10 cellular contexts compared by ENCODE assay signal in the genomic region with DNA sequence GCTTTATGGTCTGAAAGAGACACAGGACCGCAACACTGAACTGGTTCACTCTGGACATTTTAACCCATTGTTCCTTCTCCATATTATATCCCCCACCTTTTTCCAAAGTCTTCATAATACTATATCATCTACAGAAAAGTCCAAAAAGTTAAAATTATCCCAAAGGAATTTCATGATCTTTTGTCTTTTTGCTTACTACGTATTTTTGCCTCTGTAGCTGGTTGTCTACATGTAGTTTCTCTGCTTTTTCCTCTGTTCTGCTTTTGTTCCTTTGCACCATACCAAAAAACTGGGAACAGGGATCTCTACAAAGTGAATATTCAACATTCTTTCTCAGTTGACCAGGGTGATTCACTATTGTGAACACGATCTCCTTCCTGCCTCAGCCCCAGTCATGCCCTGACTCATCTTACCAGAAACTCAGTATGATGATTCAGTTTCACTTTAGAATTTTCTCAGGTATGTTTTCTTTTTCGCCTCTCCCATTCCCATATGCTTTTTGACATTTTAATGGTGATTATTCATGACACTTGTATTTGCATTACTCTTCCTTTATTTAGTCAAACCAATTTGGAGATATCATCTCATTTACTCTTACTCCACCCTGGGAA. TPM values are rescaled to one million over a fixed set of nuclear protein-coding genes. Genes with fewer than 3 reads are reported as not detected.
DNase-seq lines count a peak whose midpoint lies in the region; ATAC-seq and TF ChIP-seq lines count a peak whose summit lies in the region.
"Had no signal": no experiment of that assay in that cellular context is flagged by ENCODE, and none has a peak within 500 bp of the region (broad histone marks: within the 10 kb centered on the region; RNA-seq: fewer than 3 reads in every experiment).

No MANE protein-coding gene starts in this region.

- H3K27ac Mint-ChIP-seq in natural killer cell treated with Interleukin-12 subunit alpha and Interleukin-12 subunit beta and Interleukin-15 and Interleukin-18, amount 100 ng/mL, for 72 hours: peak overlapping the region; percentile 83 to 97
- no peak overlapping the region for H3K27ac Mint-ChIP-seq in natural killer cell
- H3K27ac Mint-ChIP-seq in activated T-cell treated with anti-CD3 and anti-CD28 coated beads, Interleukin-2, amount 50 U/mL, for 72 hours: peak overlapping the region; percentile 88

- H3K4me3 Mint-ChIP-seq in natural killer cell treated with Interleukin-12 subunit alpha and Interleukin-12 subunit beta and Interleukin-15 and Interleukin-18, amount 100 ng/mL, for 72 hours: peak overlapping the region; percentile 73
- H3K4me3 Mint-ChIP-seq in natural killer cell: no peak overlapping the region
- peak overlapping the region; percentile 63 to 82 for H3K4me3 Mint-ChIP-seq in activated T-cell treated with anti-CD3 and anti-CD28 coated beads, Interleukin-2, amount 50 U/mL, for 72 hours

- H3K9me3 Mint-ChIP-seq in natural killer cell treated with Interleukin-12 subunit alpha and Interleukin-12 subunit beta and Interleukin-15 and Interleukin-18, amount 100 ng/mL, for 72 hours: no peaks in the 10 kb centered on the region
- no peaks in the 10 kb centered on the region for H3K9me3 Mint-ChIP-seq in natural killer cell
- no peaks in the 10 kb centered on the region for H3K9me3 Mint-ChIP-seq in activated T-cell treated with anti-CD3 and anti-CD28 coated beads, Interleukin-2, amount 50 U/mL, for 72 hours

- H3K27me3 Mint-ChIP-seq in natural killer cell treated with Interleukin-12 subunit alpha and Interleukin-12 subunit beta and Interleukin-15 and Interleukin-18, amount 100 ng/mL, for 72 hours: no peaks in the 10 kb centered on the region
- no peaks in the 10 kb centered on the region for H3K27me3 Mint-ChIP-seq in natural killer cell (ENCODE audit: low read depth in 2 of 2)
- no peaks in the 10 kb centered on the region for H3K27me3 Mint-ChIP-seq in activated T-cell treated with anti-CD3 and anti-CD28 coated beads, Interleukin-2, amount 50 U/mL, for 72 hours (ENCODE audit: low read depth)

- peak; percentile 91 to 94 for ATAC-seq in natural killer cell treated with Interleukin-12 subunit alpha and Interleukin-12 subunit beta and Interleukin-15 and Interleukin-18, amount 100 ng/mL, for 72 hours
- no peak for ATAC-seq in natural killer cell
- peak; percentile 93 to 95 for ATAC-seq in activated T-cell treated with anti-CD3 and anti-CD28 coated beads, Interleukin-2, amount 50 U/mL, for 72 hours (replicated peaks in 1 of 2)
- ATAC-seq in HG03025 (IDR thresholded peaks at IDR 0.05; ENCODE audit: low FRiP score, unreplicated experiment): no peak
- ATAC-seq in HG03354 (IDR thresholded peaks at IDR 0.05; ENCODE audit: poor library complexity, severe bottlenecking, unreplicated experiment): no peak
- ATAC-seq: heart right ventricle had no signal

- peaks cover 9% of the 10 kb centered on the region for H3K36me3 Mint-ChIP-seq in natural killer cell treated with Interleukin-12 subunit alpha and Interleukin-12 subunit beta and Interleukin-15 and Interleukin-18, amount 100 ng/mL, for 72 hours
- no peaks in the 10 kb centered on the region for H3K36me3 Mint-ChIP-seq in natural killer cell
- H3K36me3 Mint-ChIP-seq in activated T-cell treated with anti-CD3 and anti-CD28 coated beads, Interleukin-2, amount 50 U/mL, for 72 hours (ENCODE audit: insufficient read depth in 2 of 2): peaks cover 6 to 16% of the 10 kb centered on the region in 2 donors

- DNase-seq in natural killer cell treated with Interleukin-12 subunit alpha and Interleukin-12 subunit beta and Interleukin-15 and Interleukin-18, amount 100 ng/mL, for 72 hours (ENCODE audit: low spot score): no peak
- DNase-seq in natural killer cell: no peak
- DNase-seq in activated T-cell treated with anti-CD3 and anti-CD28 coated beads, Interleukin-2, amount 50 U/mL, for 72 hours: peak; percentile 48 to 65
- DNase-seq in hepatic stellate cell (ENCODE audit: low spot score): peak; percentile 86
- DNase-seq in GF-D8 (lab: John Stamatoyannopoulos, UW): no peak
- no peak for DNase-seq in GM19238 (ENCODE audit: insufficient read length, low spot score)
- DNase-seq: DMS79, heart right ventricle had no signal

- intact Hi-C loops in natural killer cell (cut with micrococcal nuclease): no loop called here

- TF ChIP-seq CTCF in natural killer cell (IDR thresholded peaks at IDR 0.05): no peak

- H3K4me1 Mint-ChIP-seq in natural killer cell treated with Interleukin-12 subunit alpha and Interleukin-12 subunit beta and Interleukin-15 and Interleukin-18, amount 100 ng/mL, for 72 hours (ENCODE audit: low read depth in 2 of 2): peaks cover 17 to 27% of the 10 kb centered on the region in 2 donors
- no peaks in the 10 kb centered on the region for H3K4me1 Mint-ChIP-seq in natural killer cell
- peaks cover 41% of the 10 kb centered on the region for H3K4me1 Mint-ChIP-seq in activated T-cell treated with anti-CD3 and anti-CD28 coated beads, Interleukin-2, amount 50 U/mL, for 72 hours (ENCODE audit: low read depth)

RNA-seq across cellular contexts. Expression of a gene that starts 14.4 kb away (rescaled TPM):
- total RNA-seq in natural killer cell treated with Interleukin-12 subunit alpha and Interleukin-12 subunit beta and Interleukin-15 and Interleukin-18, amount 100 ng/mL, for 72 hours: 100 to 1,000 TPM in 1 of 2 donors, 10 to 100 TPM in 1; 93.1 to 102 TPM
- 10 to 100 TPM; 72.4 to 78.4 (median 77.3) TPM for total RNA-seq in natural killer cell
- 10 to 100 TPM; 74.6 to 85.0 TPM for total RNA-seq in activated T-cell treated with anti-CD3 and anti-CD28 coated beads, Interleukin-2, amount 50 U/mL, for 72 hours

RNA-seq across cellular contexts. Expression of a gene that starts 29.4 kb away (rescaled TPM):
- total RNA-seq in natural killer cell treated with Interleukin-12 subunit alpha and Interleukin-12 subunit beta and Interleukin-15 and Interleukin-18, amount 100 ng/mL, for 72 hours: 10 to 100 TPM; 39.2 to 79.6 TPM
- 10 to 100 TPM; 24.0 to 33.8 (median 26.1) TPM for total RNA-seq in natural killer cell
- 10 to 100 TPM; 39.2 to 41.3 TPM for total RNA-seq in activated T-cell treated with anti-CD3 and anti-CD28 coated beads, Interleukin-2, amount 50 U/mL, for 72 hours

Comparison
In these comparisons a context has a peak if more than half of its experiments do, and no peak if none do; other contexts are left out.
1. ATAC-seq: peak in natural killer cell treated with Interleukin-12 subunit alpha and Interleukin-12 subunit beta and Interleukin-15 and Interleukin-18, amount 100 ng/mL, for 72 hours (2 of 2) and activated T-cell treated with anti-CD3 and anti-CD28 coated beads, Interleukin-2, amount 50 U/mL, for 72 hours (2 of 2); none in natural killer cell (0 of 3), HG03025 (single experiment) and HG03354 (single experiment).
2. H3K27ac Mint-ChIP-seq: peak in natural killer cell treated with Interleukin-12 subunit alpha and Interleukin-12 subunit beta and Interleukin-15 and Interleukin-18, amount 100 ng/mL, for 72 hours (2 of 2) and activated T-cell treated with anti-CD3 and anti-CD28 coated beads, Interleukin-2, amount 50 U/mL, for 72 hours (single experiment); none in natural killer cell (0 of 2).
3. DNase-seq: peak in activated T-cell treated with anti-CD3 and anti-CD28 coated beads, Interleukin-2, amount 50 U/mL, for 72 hours (2 of 2) and hepatic stellate cell (single experiment); none in natural killer cell treated with Interleukin-12 subunit alpha and Interleukin-12 subunit beta and Interleukin-15 and Interleukin-18, amount 100 ng/mL, for 72 hours (single experiment), natural killer cell (single experiment), GF-D8 (single experiment) and GM19238 (single experiment).